ENCODE assay signal across 19 cellular contexts in the genomic region with DNA sequence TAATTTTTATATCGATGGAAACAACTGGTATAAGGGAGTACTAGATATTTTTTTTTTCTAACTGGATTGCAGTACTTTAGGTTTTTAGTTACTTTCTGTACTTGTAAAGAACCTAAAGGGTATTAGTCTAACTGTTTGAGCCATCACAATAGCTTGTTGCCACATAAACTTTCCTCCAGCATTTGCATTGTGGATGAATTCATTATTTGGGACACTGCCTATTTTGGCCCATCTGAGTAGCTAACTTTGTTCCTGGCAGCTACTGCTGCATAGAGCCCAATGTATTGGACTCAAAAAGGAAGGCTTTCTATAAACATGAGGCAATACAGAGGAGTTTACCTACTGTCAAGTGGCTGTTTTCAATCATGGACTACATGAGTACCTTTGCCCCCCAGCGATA. TPM values are rescaled to one million over a fixed set of nuclear protein-coding genes. Genes with fewer than 3 reads are reported as not detected.
DNase-seq lines count a peak whose midpoint lies in the region; ATAC-seq and TF ChIP-seq lines count a peak whose summit lies in the region.
"Had no signal": no experiment of that assay in that cellular context is flagged by ENCODE, and none has a peak within 500 bp of the region (broad histone marks: within the 10 kb centered on the region; RNA-seq: fewer than 3 reads in every experiment).

No MANE protein-coding gene starts in this region.

- CTCF ChIA-PET in AG04450 (lab: Charles Lee), result interaction anchor here (1.1 kb wide), 1 partner anchor 362 kb away, joined by 3 read pairs; no protein-coding TSS in a partner anchor

- peaks cover 8% of the 10 kb centered on the region for H3K27me3 ChIP-seq in AG04450 (ENCODE audit: control insufficient read depth, insufficient read depth, low read length)

- no peaks in the 10 kb centered on the region for H3K27me3 Mint-ChIP-seq in nephron (ENCODE audit: low read depth)
- peaks cover 26% of the 10 kb centered on the region for H3K27me3 Mint-ChIP-seq in activated T-cell treated with anti-CD3 and anti-CD28 coated beads, Interleukin-2, amount 50 U/mL, for 4 hours (ENCODE audit: low read depth)

- DNase-seq in AG04450 (ENCODE audit: low read depth, low spot score) (no peak), NCI-H146 (lab: John Stamatoyannopoulos, UW) (peak; percentile 41), cerebellar cortex (ENCODE audit: low spot score) (peak; percentile 47), Ammon's horn (ENCODE audit: low spot score) (no peak), AG08396 (ENCODE audit: low spot score) (no peak), HCEC 1CT (no peak)
- DNase-seq in activated T-cell treated with anti-CD3 and anti-CD28 coated beads, Interleukin-2, amount 50 U/mL, for 4 hours, result no peak
- DNase-seq: activated CD4-positive, alpha-beta T cell treated with anti-CD3 and anti-CD28 coated beads, Interleukin-2, amount 50 U/mL, for 1 hour; activated naive CD4-positive, alpha-beta T cell treated with anti-CD3 and anti-CD28 coated beads, Interleukin-2, amount 10 ng/mL, durations not matched to agents 7 days and 5 days; COR-L47; cortex of kidney; immature natural killer cell; NCI-H1436; PC-3; stimulated activated naive CD8-positive, alpha-beta T cell treated with anti-CD3 and anti-CD28 coated beads, Interleukin-15, Interleukin-2, amounts not matched to agents 100 U/mL and 50 U/mL, for 24 hours; T1000 had no signal

- no peaks in the 10 kb centered on the region for H3K9me3 Mint-ChIP-seq in nephron
- H3K9me3 Mint-ChIP-seq in activated T-cell treated with anti-CD3 and anti-CD28 coated beads, Interleukin-2, amount 50 U/mL, for 4 hours, result peaks cover 4% of the 10 kb centered on the region

- H3K4me3 Mint-ChIP-seq in nephron, result peak overlapping the region; percentile 87 to 91 (median 89)
- no peak overlapping the region for H3K4me3 Mint-ChIP-seq in activated T-cell treated with anti-CD3 and anti-CD28 coated beads, Interleukin-2, amount 50 U/mL, for 4 hours
- H3K4me3 Mint-ChIP-seq: activated naive CD4-positive, alpha-beta T cell treated with anti-CD3 and anti-CD28 coated beads, Interleukin-2, amount 10 ng/mL, durations not matched to agents 7 days and 5 days; immature natural killer cell; natural killer cell treated with Interleukin-12 subunit alpha and Interleukin-12 subunit beta and Interleukin-15 and Interleukin-18, amount 100 ng/mL, for 72 hours had no signal

- no peak overlapping the region for H3K27ac ChIP-seq in AG04450 (ENCODE audit: low read depth, low read length)
- H3K27ac ChIP-seq: epithelial cell of prostate had no signal

- H3K36me3 Mint-ChIP-seq in nephron (ENCODE audit: low read depth), result peaks cover 4% of the 10 kb centered on the region
- no peaks in the 10 kb centered on the region for H3K36me3 Mint-ChIP-seq in activated T-cell treated with anti-CD3 and anti-CD28 coated beads, Interleukin-2, amount 50 U/mL, for 4 hours (ENCODE audit: insufficient read depth)

- no peak for TF ChIP-seq CTCF in AG04450 (IDR thresholded peaks at IDR 0.05; ENCODE audit: low read depth, low read length)
- no peak for TF ChIP-seq CTCF in nephron (IDR thresholded peaks at IDR 0.05; ENCODE audit: unreplicated experiment in 3 of 3)

- ATAC-seq in activated T-cell treated with anti-CD3 and anti-CD28 coated beads, Interleukin-2, amount 50 U/mL, for 4 hours, result no peak
- ATAC-seq: natural killer cell treated with Interleukin-12 subunit alpha and Interleukin-12 subunit beta and Interleukin-15 and Interleukin-18, amount 100 ng/mL, for 72 hours; PC-3; stimulated activated naive CD8-positive, alpha-beta T cell treated with anti-CD3 and anti-CD28 coated beads, Interleukin-15, Interleukin-2, amounts not matched to agents 100 U/mL and 50 U/mL, for 24 hours had no signal

- peaks cover 10% of the 10 kb centered on the region for H3K4me1 Mint-ChIP-seq in nephron
- H3K4me1 Mint-ChIP-seq in activated T-cell treated with anti-CD3 and anti-CD28 coated beads, Interleukin-2, amount 50 U/mL, for 4 hours (ENCODE audit: low read depth), result no peaks in the 10 kb centered on the region
- H3K4me1 Mint-ChIP-seq: activated naive CD4-positive, alpha-beta T cell treated with anti-CD3 and anti-CD28 coated beads, Interleukin-2, amount 10 ng/mL, durations not matched to agents 7 days and 5 days; immature natural killer cell had no signal

- peak overlapping the region in 2 of 3 experiments; percentile 71 to 84 for H3K27ac Mint-ChIP-seq in nephron
- H3K27ac Mint-ChIP-seq: activated naive CD4-positive, alpha-beta T cell treated with anti-CD3 and anti-CD28 coated beads, Interleukin-2, amount 10 ng/mL, durations not matched to agents 7 days and 5 days; immature natural killer cell; natural killer cell treated with Interleukin-12 subunit alpha and Interleukin-12 subunit beta and Interleukin-15 and Interleukin-18, amount 100 ng/mL, for 72 hours had no signal

- no peaks in the 10 kb centered on the region for H3K9me3 ChIP-seq in AG04450 (ENCODE audit: control insufficient read depth, insufficient read depth, low read length)

- POLR2A ChIA-PET in AG04450 (lab: Yijun Ruan, JAX), result no interaction called here

- peak overlapping the region; percentile 14; the same call in 1 of the 2 replicates for H3K4me3 ChIP-seq in AG04450 (ENCODE audit: low read depth, low read length)

RNA-seq across cellular contexts. Expression of a gene that starts 1.9 kb away (rescaled TPM):
- polyA plus RNA-seq in AG04450 (2011; rRNA removed), result 15.1 and 16.3 TPM in 2 replicates
- 26.9 and 28.0 TPM in 2 replicates for polyA minus RNA-seq in AG04450 (2011; rRNA and poly(A)+ RNA removed)
- total RNA-seq in activated T-cell treated with anti-CD3 and anti-CD28 coated beads, Interleukin-2, amount 50 U/mL, for 4 hours, result not detected
- total RNA-seq: natural killer cell treated with Interleukin-12 subunit alpha and Interleukin-12 subunit beta and Interleukin-15 and Interleukin-18, amount 100 ng/mL, for 72 hours; PC-3 had no signal
- polyA plus RNA-seq: immature natural killer cell had no signal

Comparison
In these comparisons a context has a peak if more than half of its experiments do, and no peak if none do; other contexts are left out.
1. DNase-seq: peak in NCI-H146 (single experiment) and cerebellar cortex (single experiment); none in AG04450 (single experiment), activated T-cell treated with anti-CD3 and anti-CD28 coated beads, Interleukin-2, amount 50 U/mL, for 4 hours (single experiment), Ammon's horn (single experiment), AG08396 (single experiment) and HCEC 1CT (single experiment).